ENCODE assay signal across 1 cellular context in the genomic region with DNA sequence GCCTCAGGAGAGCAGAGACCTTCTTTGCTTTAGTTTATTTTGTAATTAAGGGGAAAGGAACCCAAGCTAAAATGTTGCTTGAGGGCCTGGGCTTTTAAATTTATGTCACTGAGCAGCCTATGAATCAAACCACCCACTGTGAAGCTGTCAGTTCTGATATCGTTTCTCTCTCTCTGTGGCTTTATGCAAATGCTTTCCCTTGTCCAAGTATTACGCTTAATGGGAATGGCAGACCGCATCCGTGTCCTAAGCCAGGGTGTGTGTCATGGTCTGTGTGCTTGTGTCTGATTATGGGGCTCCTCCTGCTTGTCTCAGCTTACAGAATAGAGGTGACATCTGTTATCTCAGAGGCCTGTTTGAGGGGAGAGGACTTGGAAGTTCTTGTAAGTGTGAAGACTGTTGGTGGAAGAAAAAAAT.
TF ChIP-seq lines count a peak whose summit lies in the region.

No MANE protein-coding gene starts in this region.

TF ChIP-seq in GM23338, 12 proteins besides CTCF, POLR2A, EP300 and RAD21 (continued from another document):
- TF ChIP-seq, protein P1, sequence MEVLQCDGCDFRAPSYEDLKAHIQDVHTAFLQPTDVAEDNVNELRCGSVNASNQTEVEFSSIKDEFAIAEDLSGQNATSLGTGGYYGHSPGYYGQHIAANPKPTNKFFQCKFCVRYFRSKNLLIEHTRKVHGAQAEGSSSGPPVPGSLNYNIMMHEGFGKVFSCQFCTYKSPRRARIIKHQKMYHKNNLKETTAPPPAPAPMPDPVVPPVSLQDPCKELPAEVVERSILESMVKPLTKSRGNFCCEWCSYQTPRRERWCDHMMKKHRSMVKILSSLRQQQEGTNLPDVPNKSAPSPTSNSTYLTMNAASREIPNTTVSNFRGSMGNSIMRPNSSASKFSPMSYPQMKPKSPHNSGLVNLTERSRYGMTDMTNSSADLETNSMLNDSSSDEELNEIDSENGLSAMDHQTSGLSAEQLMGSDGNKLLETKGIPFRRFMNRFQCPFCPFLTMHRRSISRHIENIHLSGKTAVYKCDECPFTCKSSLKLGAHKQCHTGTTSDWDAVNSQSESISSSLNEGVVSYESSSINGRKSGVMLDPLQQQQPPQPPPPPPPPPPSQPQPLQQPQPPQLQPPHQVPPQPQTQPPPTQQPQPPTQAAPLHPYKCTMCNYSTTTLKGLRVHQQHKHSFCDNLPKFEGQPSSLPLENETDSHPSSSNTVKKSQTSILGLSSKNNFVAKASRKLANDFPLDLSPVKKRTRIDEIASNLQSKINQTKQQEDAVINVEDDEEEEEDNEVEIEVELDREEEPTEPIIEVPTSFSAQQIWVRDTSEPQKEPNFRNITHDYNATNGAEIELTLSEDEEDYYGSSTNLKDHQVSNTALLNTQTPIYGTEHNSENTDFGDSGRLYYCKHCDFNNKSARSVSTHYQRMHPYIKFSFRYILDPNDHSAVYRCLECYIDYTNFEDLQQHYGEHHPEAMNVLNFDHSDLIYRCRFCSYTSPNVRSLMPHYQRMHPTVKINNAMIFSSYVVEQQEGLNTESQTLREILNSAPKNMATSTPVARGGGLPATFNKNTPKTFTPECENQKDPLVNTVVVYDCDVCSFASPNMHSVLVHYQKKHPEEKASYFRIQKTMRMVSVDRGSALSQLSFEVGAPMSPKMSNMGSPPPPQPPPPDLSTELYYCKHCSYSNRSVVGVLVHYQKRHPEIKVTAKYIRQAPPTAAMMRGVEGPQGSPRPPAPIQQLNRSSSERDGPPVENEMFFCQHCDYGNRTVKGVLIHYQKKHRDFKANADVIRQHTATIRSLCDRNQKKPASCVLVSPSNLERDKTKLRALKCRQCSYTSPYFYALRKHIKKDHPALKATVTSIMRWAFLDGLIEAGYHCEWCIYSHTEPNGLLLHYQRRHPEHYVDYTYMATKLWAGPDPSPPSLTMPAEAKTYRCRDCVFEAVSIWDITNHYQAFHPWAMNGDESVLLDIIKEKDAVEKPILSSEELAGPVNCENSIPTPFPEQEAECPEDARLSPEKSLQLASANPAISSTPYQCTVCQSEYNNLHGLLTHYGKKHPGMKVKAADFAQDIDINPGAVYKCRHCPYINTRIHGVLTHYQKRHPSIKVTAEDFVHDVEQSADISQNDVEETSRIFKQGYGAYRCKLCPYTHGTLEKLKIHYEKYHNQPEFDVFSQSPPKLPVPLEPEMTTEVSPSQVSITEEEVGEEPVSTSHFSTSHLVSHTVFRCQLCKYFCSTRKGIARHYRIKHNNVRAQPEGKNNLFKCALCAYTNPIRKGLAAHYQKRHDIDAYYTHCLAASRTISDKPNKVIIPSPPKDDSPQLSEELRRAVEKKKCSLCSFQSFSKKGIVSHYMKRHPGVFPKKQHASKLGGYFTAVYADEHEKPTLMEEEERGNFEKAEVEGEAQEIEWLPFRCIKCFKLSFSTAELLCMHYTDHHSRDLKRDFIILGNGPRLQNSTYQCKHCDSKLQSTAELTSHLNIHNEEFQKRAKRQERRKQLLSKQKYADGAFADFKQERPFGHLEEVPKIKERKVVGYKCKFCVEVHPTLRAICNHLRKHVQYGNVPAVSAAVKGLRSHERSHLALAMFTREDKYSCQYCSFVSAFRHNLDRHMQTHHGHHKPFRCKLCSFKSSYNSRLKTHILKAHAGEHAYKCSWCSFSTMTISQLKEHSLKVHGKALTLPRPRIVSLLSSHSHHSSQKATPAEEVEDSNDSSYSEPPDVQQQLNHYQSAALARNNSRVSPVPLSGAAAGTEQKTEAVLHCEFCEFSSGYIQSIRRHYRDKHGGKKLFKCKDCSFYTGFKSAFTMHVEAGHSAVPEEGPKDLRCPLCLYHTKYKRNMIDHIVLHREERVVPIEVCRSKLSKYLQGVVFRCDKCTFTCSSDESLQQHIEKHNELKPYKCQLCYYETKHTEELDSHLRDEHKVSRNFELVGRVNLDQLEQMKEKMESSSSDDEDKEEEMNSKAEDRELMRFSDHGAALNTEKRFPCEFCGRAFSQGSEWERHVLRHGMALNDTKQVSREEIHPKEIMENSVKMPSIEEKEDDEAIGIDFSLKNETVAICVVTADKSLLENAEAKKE (CRISPR knock-in tag; IDR thresholded peaks at IDR 0.05) = no peak
- TF ChIP-seq ZNF331 (CRISPR knock-in tag; IDR thresholded peaks at IDR 0.05; ENCODE audit: low read depth) = no peak
- no peak for TF ChIP-seq JUNB (IDR thresholded peaks at IDR 0.05; ENCODE audit: unreplicated experiment)
TF ChIP-seq in GM23338: peak in this region for 0.
